25 cellular contexts compared by ENCODE assay signal in the genomic region with DNA sequence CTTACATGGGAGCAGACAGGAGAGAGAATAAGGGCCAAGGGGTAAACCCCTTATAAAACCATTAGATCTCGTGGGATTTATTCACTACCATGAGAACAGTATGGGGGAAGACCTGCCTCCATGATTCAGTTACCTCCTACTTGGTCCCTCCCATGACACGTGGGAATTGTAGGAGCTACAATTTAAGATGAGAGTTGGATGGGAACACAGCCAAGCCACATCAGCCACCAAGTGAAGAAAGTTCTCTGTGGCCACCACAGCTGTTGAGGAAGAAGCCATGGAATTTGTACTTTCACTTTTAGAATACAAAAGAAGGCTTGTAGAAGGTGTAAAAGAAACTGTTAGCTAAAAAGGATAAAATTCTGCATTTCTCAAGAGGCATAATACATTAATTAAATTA.
"Had no signal": no experiment of that assay in that cellular context is flagged by ENCODE, and none has a peak within 500 bp of the region (broad histone marks: within the 10 kb centered on the region; RNA-seq: fewer than 3 reads in every experiment).

No MANE protein-coding gene starts in this region.

- H3K4me3 ChIP-seq: K562 had no signal

- H3K4me2 ChIP-seq: SK-N-SH had no signal

- H3K9ac ChIP-seq: SK-N-SH had no signal

- DNase-seq: activated CD4-positive, alpha-beta T cell treated with anti-CD3 and anti-CD28 coated beads for 4 hours; activated CD8-positive, alpha-beta memory T cell treated with anti-CD3 and anti-CD28 coated beads, Interleukin-2, amount 10 ng/mL, durations not matched to agents 7 days and 5 days; activated CD8-positive, alpha-beta T cell treated with anti-CD3 and anti-CD28 coated beads, Interleukin-2, amount 10 ng/mL, durations not matched to agents 7 days and 5 days; activated effector memory CD4-positive, alpha-beta T cell treated with Interleukin-2 at 50 U/mL for 16 hours; activated naive CD4-positive, alpha-beta T cell; activated naive CD8-positive, alpha-beta T cell treated with anti-CD3 and anti-CD28 coated beads, Interleukin-2, amount 50 U/mL, for 24 hours; activated T-cell treated with anti-CD3 and anti-CD28 coated beads, Interleukin-2, amount 50 U/mL, for 24 hours; amniotic stem cell; cerebellar nuclear complex; Karpas-422; NCI-H1105; NCI-H1436; NCI-H1694 treated with DMSO at 0.1 percent for 48 hours; NCI-H2081; NCI-H510A treated with DMSO at 0.1 percent for 48 hours; NCI-H69; RPMI8226; SK-N-SH; T-helper 1 cell; WERI-Rb-1 had no signal

- H3K27ac ChIP-seq: WERI-Rb-1 had no signal

- ATAC-seq: activated CD4-positive, CD25-positive, alpha-beta regulatory T cell treated with anti-CD3 and anti-CD28 coated beads, Interleukin-2, amount 50 U/mL, for 24 hours; activated CD8-positive, alpha-beta memory T cell treated with anti-CD3 and anti-CD28 coated beads, Interleukin-2, amount 10 ng/mL, durations not matched to agents 7 days and 5 days; activated CD8-positive, alpha-beta T cell treated with anti-CD3 and anti-CD28 coated beads, Interleukin-2, amount 10 ng/mL, durations not matched to agents 7 days and 5 days; activated naive CD8-positive, alpha-beta T cell treated with anti-CD3 and anti-CD28 coated beads, Interleukin-2, amount 50 U/mL, for 24 hours; K562; Right ventricle myocardium inferior had no signal

- H3K36me3 Mint-ChIP-seq: activated CD8-positive, alpha-beta memory T cell treated with anti-CD3 and anti-CD28 coated beads, Interleukin-2, amount 10 ng/mL, durations not matched to agents 7 days and 5 days; activated naive CD4-positive, alpha-beta T cell treated with anti-CD3 and anti-CD28 coated beads, Interleukin-2, amount 50 U/mL, for 24 hours had no signal

- H3K27me3 Mint-ChIP-seq: activated CD8-positive, alpha-beta memory T cell treated with anti-CD3 and anti-CD28 coated beads, Interleukin-2, amount 10 ng/mL, durations not matched to agents 7 days and 5 days; activated naive CD4-positive, alpha-beta T cell treated with anti-CD3 and anti-CD28 coated beads, Interleukin-2, amount 50 U/mL, for 24 hours; activated naive CD8-positive, alpha-beta T cell treated with anti-CD3 and anti-CD28 coated beads, Interleukin-2, amount 50 U/mL, for 24 hours had no signal

- H3K9me3 ChIP-seq: SK-N-SH had no signal

- H3K4me3 Mint-ChIP-seq: activated CD8-positive, alpha-beta memory T cell treated with anti-CD3 and anti-CD28 coated beads, Interleukin-2, amount 10 ng/mL, durations not matched to agents 7 days and 5 days; activated CD8-positive, alpha-beta T cell treated with anti-CD3 and anti-CD28 coated beads, Interleukin-2, amount 10 ng/mL, durations not matched to agents 7 days and 5 days; activated naive CD4-positive, alpha-beta T cell treated with anti-CD3 and anti-CD28 coated beads, Interleukin-2, amount 50 U/mL, for 24 hours; activated naive CD8-positive, alpha-beta T cell treated with anti-CD3 and anti-CD28 coated beads, Interleukin-2, amount 50 U/mL, for 24 hours; activated T-cell treated with anti-CD3 and anti-CD28 coated beads, Interleukin-2, amount 50 U/mL, for 24 hours; activated T-helper 1 cell treated with anti-CD3 and anti-CD28 coated beads, Interleukin-12 subunit alpha, Interleukin-12 subunit beta, Interleukin-2, Interleukin-4 antibody, amounts not matched to agents 30 ng/mL and 10 ng/mL and 1 ng/mL, durations not matched to agents 14 hours and 24 hours and 36 hours had no signal

- H3K27ac Mint-ChIP-seq: activated CD8-positive, alpha-beta memory T cell treated with anti-CD3 and anti-CD28 coated beads, Interleukin-2, amount 10 ng/mL, durations not matched to agents 7 days and 5 days; activated CD8-positive, alpha-beta T cell treated with anti-CD3 and anti-CD28 coated beads, Interleukin-2, amount 10 ng/mL, durations not matched to agents 7 days and 5 days; activated naive CD4-positive, alpha-beta T cell treated with anti-CD3 and anti-CD28 coated beads, Interleukin-2, amount 50 U/mL, for 24 hours; activated naive CD8-positive, alpha-beta T cell treated with anti-CD3 and anti-CD28 coated beads, Interleukin-2, amount 50 U/mL, for 24 hours; activated T-cell treated with anti-CD3 and anti-CD28 coated beads, Interleukin-2, amount 50 U/mL, for 24 hours; activated T-helper 1 cell treated with anti-CD3 and anti-CD28 coated beads, Interleukin-12 subunit alpha, Interleukin-12 subunit beta, Interleukin-2, Interleukin-4 antibody, amounts not matched to agents 30 ng/mL and 10 ng/mL and 1 ng/mL, durations not matched to agents 14 hours and 24 hours and 36 hours had no signal

- H3K4me1 Mint-ChIP-seq: activated CD8-positive, alpha-beta memory T cell treated with anti-CD3 and anti-CD28 coated beads, Interleukin-2, amount 10 ng/mL, durations not matched to agents 7 days and 5 days; activated naive CD4-positive, alpha-beta T cell treated with anti-CD3 and anti-CD28 coated beads, Interleukin-2, amount 50 U/mL, for 24 hours; activated naive CD8-positive, alpha-beta T cell treated with anti-CD3 and anti-CD28 coated beads, Interleukin-2, amount 50 U/mL, for 24 hours had no signal

- FAIRE-seq: K562 had no signal

- H3K9me3 Mint-ChIP-seq: activated naive CD4-positive, alpha-beta T cell treated with anti-CD3 and anti-CD28 coated beads, Interleukin-2, amount 50 U/mL, for 24 hours had no signal

- H3K36me3 ChIP-seq: WERI-Rb-1 had no signal
